ENCODE assay signal across 24 cellular contexts in the genomic region with DNA sequence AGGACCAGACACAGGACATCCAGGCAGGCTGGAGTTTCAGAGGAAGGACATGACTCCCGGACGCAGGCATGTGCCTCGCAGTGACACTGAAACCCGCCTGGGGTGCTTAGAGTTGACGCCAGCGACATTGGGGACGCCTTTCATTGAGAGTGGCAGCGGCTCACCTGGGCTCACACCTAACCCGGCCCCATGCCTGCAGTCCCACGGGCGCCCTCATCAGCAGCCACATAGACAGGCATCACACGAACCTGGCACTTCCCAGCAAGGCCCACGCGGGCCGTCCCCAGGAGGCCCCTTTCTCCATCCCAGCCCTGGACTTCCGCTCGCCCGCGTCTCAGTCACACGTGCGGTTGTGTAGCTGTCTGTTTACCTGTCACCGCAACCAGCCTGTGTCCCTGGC. TPM values are rescaled to one million over a fixed set of nuclear protein-coding genes. Genes with fewer than 3 reads are reported as not detected.
A peak's percentile ranks its signal among the peaks of the same experiment; 100 is the strongest.
DNase-seq lines count a peak whose midpoint lies in the region; ATAC-seq and TF ChIP-seq lines count a peak whose summit lies in the region.
"Had no signal": no experiment of that assay in that cellular context is flagged by ENCODE, and none has a peak within 500 bp of the region (broad histone marks: within the 10 kb centered on the region; RNA-seq: fewer than 3 reads in every experiment).

No MANE protein-coding gene starts in this region.

- intact Hi-C loops in CD14-positive monocyte (cut with micrococcal nuclease) (no loop called here), IMR-90 (cut with micrococcal nuclease) (no loop called here), left ventricle myocardium superior (cut with micrococcal nuclease) (no loop called here)
- intact Hi-C loops in naive thymus-derived CD4-positive, alpha-beta T cell (cut with micrococcal nuclease) = no loop called here

- peak overlapping the region; percentile 28 for H2AK9ac ChIP-seq in IMR-90 (replicated peaks; ENCODE audit: low read depth, low read length, poor library complexity)

- no peaks in the 10 kb centered on the region for H3K36me3 ChIP-seq in IMR-90 (ENCODE audit: control insufficient read depth, insufficient read depth, low read length)
- H3K36me3 ChIP-seq in naive thymus-derived CD4-positive, alpha-beta T cell (ENCODE audit: control insufficient read depth in 2 of 3, insufficient read depth in 3 of 3, low read length in 3 of 3) = peaks cover 43 to 93% (median 54%) of the 10 kb centered on the region in 3 experiments
- H3K36me3 ChIP-seq: BE2C had no signal

- H3K36me3 Mint-ChIP-seq in CD14-positive monocyte (peaks cover 62 to 95% of the 10 kb centered on the region in 2 donors), T-helper 17 cell (ENCODE audit: low read depth) (peaks cover 14% of the 10 kb centered on the region)
- H3K36me3 Mint-ChIP-seq in naive thymus-derived CD4-positive, alpha-beta T cell = peaks cover 12 to 46% (median 32%) of the 10 kb centered on the region in 5 donors

- H2BK5ac ChIP-seq in IMR-90 (ENCODE audit: low read depth, low read length, poor library complexity, severe bottlenecking) = no peak overlapping the region

- H3K4me3 Mint-ChIP-seq in CD14-positive monocyte (no peak overlapping the region), T-helper 17 cell (no peak overlapping the region)
- H3K4me3 Mint-ChIP-seq in naive thymus-derived CD4-positive, alpha-beta T cell = no peak overlapping the region
- H3K4me3 Mint-ChIP-seq: CD4-positive, alpha-beta memory T cell; GM23338 had no signal

- H3K23ac ChIP-seq in IMR-90 (ENCODE audit: low read depth, low read length) = no peak overlapping the region

- peaks cover 15% of the 10 kb centered on the region; the same call in 1 of the 2 replicates for H3K9me1 ChIP-seq in IMR-90 (ENCODE audit: insufficient read depth, low read length)

- dilution Hi-C loops in IMR-90 (cut with HindIII; ENCODE audit: low sequenced_read_pairs, unreplicated experiment) = no loop called here

- no peak overlapping the region for H4K5ac ChIP-seq in IMR-90 (ENCODE audit: low read depth, low read length)

- H3K9ac ChIP-seq in IMR-90 (ENCODE audit: low read depth, low read length) = no peak overlapping the region

- no peak overlapping the region for H4K8ac ChIP-seq in IMR-90 (ENCODE audit: low read depth in 2 of 2, low read length in 2 of 2)

- H2AFZ ChIP-seq in IMR-90 (replicated peaks; ENCODE audit: low read length, poor library complexity) = no peak overlapping the region
- H2AFZ ChIP-seq: GM23338 had no signal

- H3K27ac Mint-ChIP-seq in CD14-positive monocyte = peak overlapping the region; percentile 36 to 86 (median 74)
- H3K27ac Mint-ChIP-seq in naive thymus-derived CD4-positive, alpha-beta T cell = peak overlapping the region in 5 of 9 donors; percentile 10 to 84 (median 59)
- H3K27ac Mint-ChIP-seq in T-helper 17 cell = no peak overlapping the region
- H3K27ac Mint-ChIP-seq: GM23338, IgD-negative memory B cell had no signal

- TF ChIP-seq RAD21 in IMR-90 (IDR thresholded peaks at IDR 0.05; ENCODE audit: low read length) = no peak

- DNase-seq in CD14-positive monocyte (ENCODE audit: low spot score) (no peak), IMR-90 (no peak), left ventricle myocardium superior (peak; percentile 21), foreskin melanocyte (no peak), T-helper 17 cell (no peak), DMS79 treated with DMSO at 0.1 percent for 48 hours (lab: John Stamatoyannopoulos, UW) (no peak), anterior cingulate cortex (lab: John Stamatoyannopoulos, UW) (no peak)
- DNase-seq in naive thymus-derived CD4-positive, alpha-beta T cell = no peak
- DNase-seq: BE2C; Calu3; CD4-positive, alpha-beta memory T cell; DMS153; Karpas-422; MV-4-11; NCI-H1694 treated with DMSO at 0.1 percent for 48 hours; NCI-H2081 treated with DMSO at 0.1 percent for 48 hours; NCI-H2171 treated with DMSO at 0.1 percent for 48 hours; NCI-H524 treated with DMSO at 0.1 percent for 48 hours; NCI-H82; SJCRH30 had no signal

- H4K91ac ChIP-seq in IMR-90 (ENCODE audit: insufficient read depth, low read depth, low read length) = no peak overlapping the region

- H3K27ac ChIP-seq in IMR-90 (ENCODE audit: insufficient read depth, low read length) = no peak overlapping the region
- no peak overlapping the region for H3K27ac ChIP-seq in naive thymus-derived CD4-positive, alpha-beta T cell (ENCODE audit: low read depth, low read length)
- H3K27ac ChIP-seq: SJCRH30 had no signal

- H3K27me3 ChIP-seq in IMR-90 (ENCODE audit: control insufficient read depth, insufficient read depth, low read length) = peaks cover 78% of the 10 kb centered on the region
- no peaks in the 10 kb centered on the region for H3K27me3 ChIP-seq in naive thymus-derived CD4-positive, alpha-beta T cell (ENCODE audit: control insufficient read depth in 2 of 2, insufficient read depth in 2 of 2, low read length in 2 of 2)
- H3K27me3 ChIP-seq: BE2C, SJCRH30 had no signal

- H2AK5ac ChIP-seq in IMR-90 (ENCODE audit: low read depth, low read length) = no peak overlapping the region

- H2BK15ac ChIP-seq in IMR-90 (ENCODE audit: low read depth, low read length) = no peak overlapping the region

- POLR2A ChIA-PET in IMR-90 (lab: Charles Lee; ENCODE audit: unreplicated experiment) = no interaction called here
- POLR2A ChIA-PET in naive thymus-derived CD4-positive, alpha-beta T cell (lab: Charles Lee) = interaction anchor here (1.0 kb wide), 1 partner anchor 24 kb away, joined by 3 read pairs; no protein-coding TSS in a partner anchor

- no peak overlapping the region for H3K4me3 ChIP-seq in IMR-90 (ENCODE audit: insufficient read depth, low read depth, low read length)
- H3K4me3 ChIP-seq in naive thymus-derived CD4-positive, alpha-beta T cell (ENCODE audit: low read length) = no peak overlapping the region
- H3K4me3 ChIP-seq: GM23338, SJCRH30 had no signal

- no peak overlapping the region for H2BK20ac ChIP-seq in IMR-90 (ENCODE audit: low read depth, low read length)

- no peak overlapping the region for H3K4me2 ChIP-seq in IMR-90 (ENCODE audit: low read depth, low read length)
- H3K4me2 ChIP-seq: GM23338 had no signal

- no peak overlapping the region for H3K18ac ChIP-seq in IMR-90 (ENCODE audit: low read depth, low read length)

- H3K4me1 Mint-ChIP-seq in CD14-positive monocyte (peaks cover 60% of the 10 kb centered on the region), T-helper 17 cell (peaks cover 27% of the 10 kb centered on the region)
- peaks cover 11 to 37% (median 28%) of the 10 kb centered on the region in 7 donors for H3K4me1 Mint-ChIP-seq in naive thymus-derived CD4-positive, alpha-beta T cell

- in situ Hi-C loops in IMR-90 (cut with MboI; ENCODE audit: low sequenced_read_pairs) = no loop called here

- peaks cover 0 to 1% (median 0%) of the 10 kb centered on the region in 7 donors for H3K9me3 Mint-ChIP-seq in CD14-positive monocyte
- no peaks in the 10 kb centered on the region for H3K9me3 Mint-ChIP-seq in naive thymus-derived CD4-positive, alpha-beta T cell
- H3K9me3 Mint-ChIP-seq: CD4-positive, alpha-beta memory T cell; GM23338; IgD-negative memory B cell had no signal

- H3K79me1 ChIP-seq in IMR-90 (ENCODE audit: low read depth in 1 of 2, low read length in 2 of 2) = no peaks in the 10 kb centered on the region

- H3K27me3 Mint-ChIP-seq in CD14-positive monocyte (ENCODE audit: low read depth in 3 of 3) = peaks cover 0 to 3% (median under 1%) of the 10 kb centered on the region in 3 donors
- no peaks in the 10 kb centered on the region for H3K27me3 Mint-ChIP-seq in naive thymus-derived CD4-positive, alpha-beta T cell
- H3K27me3 Mint-ChIP-seq in T-helper 17 cell = no peaks in the 10 kb centered on the region
- H3K27me3 Mint-ChIP-seq: CD4-positive, alpha-beta memory T cell had no signal

- 79% methylated on average over 11 of the region's 22 CpGs; no CpG with 5 or more reads in 1 of the 2 experiments for WGBS in IMR-90 (ENCODE audit: extremely low coverage in 2 of 2, insufficient read length in 1 of 2), 2 experiments

- H3K4ac ChIP-seq in IMR-90 (ENCODE audit: low read depth, low read length) = no peak overlapping the region

- ATAC-seq in IMR-90 (ENCODE audit: low read depth) (no peak), left ventricle myocardium superior (no peak), T-helper 17 cell (no peak)
- ATAC-seq in naive thymus-derived CD4-positive, alpha-beta T cell = no peak
- ATAC-seq: GM23338, HCT116, Panc1 had no signal

- no peak overlapping the region for H3K14ac ChIP-seq in IMR-90 (replicated peaks; ENCODE audit: low read depth, low read length)

- no peaks in the 10 kb centered on the region for H3K9me3 ChIP-seq in IMR-90 (ENCODE audit: control insufficient read depth, insufficient read depth, low read length)
- no peaks in the 10 kb centered on the region for H3K9me3 ChIP-seq in naive thymus-derived CD4-positive, alpha-beta T cell (ENCODE audit: control insufficient read depth in 2 of 3, low read length in 3 of 3)
- H3K9me3 ChIP-seq in T-helper 17 cell (ENCODE audit: control insufficient read depth, low read length, poor library complexity, severe bottlenecking) = no peaks in the 10 kb centered on the region
- H3K9me3 ChIP-seq: BE2C, SJCRH30 had no signal

- H2BK120ac ChIP-seq in IMR-90 (ENCODE audit: low read depth, low read length) = no peak overlapping the region

- CTCF ChIA-PET in IMR-90 (lab: Yijun Ruan, JAX) = no interaction called here
- CTCF ChIA-PET in naive thymus-derived CD4-positive, alpha-beta T cell (lab: Charles Lee) = no interaction called here

- no peaks in the 10 kb centered on the region for H4K20me1 ChIP-seq in IMR-90 (ENCODE audit: insufficient read depth, low read length)

- TF ChIP-seq CTCF in CD14-positive monocyte (IDR thresholded peaks at IDR 0.05) (no peak), IMR-90 (conservative IDR thresholded peaks at IDR 0.05; ENCODE audit: low read depth, low read length) (no peak)

- H3K56ac ChIP-seq in IMR-90 (ENCODE audit: extremely low read depth, insufficient read depth, low read length) = no peak overlapping the region; the same call in 1 of the 2 replicates

- no peak for TF ChIP-seq POLR2A in IMR-90 (IDR thresholded peaks at IDR 0.05; ENCODE audit: low read depth, low read length)

- no TSS peak for BruUV-seq in IMR-90 (replicated peaks; lab: Mats Ljungman, UMichigan)

- peaks cover 6% of the 10 kb centered on the region; the same call in 1 of the 2 replicates for H3K4me1 ChIP-seq in IMR-90 (ENCODE audit: control insufficient read depth, insufficient read depth, low read length)
- peaks cover 0 to 23% of the 10 kb centered on the region in 2 donors for H3K4me1 ChIP-seq in naive thymus-derived CD4-positive, alpha-beta T cell (ENCODE audit: control insufficient read depth in 2 of 2, insufficient read depth in 2 of 2, low read length in 2 of 2)
- H3K4me1 ChIP-seq: BE2C had no signal

RNA-seq across cellular contexts. Expression of gene ITGB2, which starts 17.0 kb away (rescaled TPM):
- polyA plus RNA-seq in CD14-positive monocyte = 1,000 to 10,000 TPM; 1,470 to 1,628 TPM
- not detected in 2 replicates for total RNA-seq in IMR-90 (2012; rRNA removed)
- 0.14 TPM in 1 of 2 replicates, not detected in the other for polyA plus RNA-seq in IMR-90 (2012; rRNA removed)
- polyA plus RNA-seq in IMR-90 (2012; cell fraction: cytosol; rRNA removed) = 0.06 and 0.15 TPM in 2 replicates
- 0.07 TPM in 1 of 2 replicates, not detected in the other for polyA plus RNA-seq in IMR-90 (2012; cell fraction: nucleus; rRNA removed; ENCODE audit: low replicate concordance)
- 26.5 TPM for total RNA-seq in left ventricle myocardium superior
- total RNA-seq in naive thymus-derived CD4-positive, alpha-beta T cell = 100 to 1,000 TPM; 280 to 877 (median 371) TPM
- 100 to 1,000 TPM; 459 to 768 TPM for polyA plus RNA-seq in naive thymus-derived CD4-positive, alpha-beta T cell
- total RNA-seq in T-helper 17 cell = 100 to 1,000 TPM; 248 to 359 TPM

RNA-seq across cellular contexts. Expression of gene PTTG1IP, which starts 30.2 kb away (rescaled TPM):
- polyA plus RNA-seq in CD14-positive monocyte (100 to 1,000 TPM; 206 to 238 TPM), IMR-90 (2012; rRNA removed) (156 and 167 TPM in 2 replicates)
- total RNA-seq in IMR-90 (2012; rRNA removed) (194 and 230 TPM in 2 replicates), left ventricle myocardium superior (143 TPM), T-helper 17 cell (100 to 1,000 TPM in 1 of 2 donors, 10 to 100 TPM in 1; 98.4 to 123 TPM)
- 112 and 137 TPM in 2 replicates for polyA plus RNA-seq in IMR-90 (2012; cell fraction: cytosol; rRNA removed)
- 67.9 and 125 TPM in 2 replicates for polyA plus RNA-seq in IMR-90 (2012; cell fraction: nucleus; rRNA removed; ENCODE audit: low replicate concordance)
- total RNA-seq in naive thymus-derived CD4-positive, alpha-beta T cell = 100 to 1,000 TPM in 2 of 5 experiments, 10 to 100 TPM in 3; 83.8 to 122 (median 95.6) TPM
- 10 to 100 TPM; 60.9 to 79.8 TPM for polyA plus RNA-seq in naive thymus-derived CD4-positive, alpha-beta T cell

RNA-seq across cellular contexts. Expression of gene SLX9, which starts 36.1 kb away (rescaled TPM):
- 1 to 10 TPM; 7.5 to 9.0 TPM for polyA plus RNA-seq in CD14-positive monocyte
- total RNA-seq in IMR-90 (2012; rRNA removed) = 10.4 and 17.5 TPM in 2 replicates
- polyA plus RNA-seq in IMR-90 (2012; rRNA removed) = 21.7 and 27.4 TPM in 2 replicates
- 29.5 and 45.6 TPM in 2 replicates for polyA plus RNA-seq in IMR-90 (2012; cell fraction: cytosol; rRNA removed)
- 26.6 and 28.5 TPM in 2 replicates for polyA plus RNA-seq in IMR-90 (2012; cell fraction: nucleus; rRNA removed; ENCODE audit: low replicate concordance)
- total RNA-seq in left ventricle myocardium superior = 69.9 TPM
- 10 to 100 TPM; 17.8 to 46.4 (median 20.6) TPM for total RNA-seq in naive thymus-derived CD4-positive, alpha-beta T cell
- polyA plus RNA-seq in naive thymus-derived CD4-positive, alpha-beta T cell = 10 to 100 TPM; 13.2 to 14.9 TPM
- total RNA-seq in T-helper 17 cell = 10 to 100 TPM; 14.0 to 15.4 TPM

Comparison
In these comparisons a context has a peak if more than half of its experiments do, and no peak if none do; other contexts are left out.
1. RNA of gene ITGB2, which starts 17.0 kb away (total RNA-seq): 280 to 877 TPM in naive thymus-derived CD4-positive, alpha-beta T cell, 248 to 359 TPM in T-helper 17 cell and 26.5 TPM in left ventricle myocardium superior (single experiment); not detected in IMR-90; every median in the first group is over 10 times any median in the second.